In genomic region chr3:65342084-65342683, GRCh38 we compare ENCODE assay signal across 8 cellular contexts.
A peak's percentile ranks its signal among the peaks of the same experiment; 100 is the strongest.
DNase-seq lines count a peak whose midpoint lies in the region; ATAC-seq and TF ChIP-seq lines count a peak whose summit lies in the region.

No MANE protein-coding gene starts in this region.

- H3K36me3 Mint-ChIP-seq in CD14-positive monocyte = no peaks in the 10 kb centered on the region

- peaks cover 0 to 2% (median 2%) of the 10 kb centered on the region in 3 donors for H3K27me3 Mint-ChIP-seq in CD14-positive monocyte (ENCODE audit: low read depth in 3 of 3)

- WGBS in sigmoid colon, 2 donors = 61 to 67% methylated on average over 12 of the region's 12 CpGs

- no peak for TF ChIP-seq POLR2A in sigmoid colon (IDR thresholded peaks at IDR 0.05)

- no peak overlapping the region for H3K4me3 Mint-ChIP-seq in CD14-positive monocyte

- intact Hi-C loops in CD14-positive monocyte (cut with micrococcal nuclease) = no loop called here
- intact Hi-C loops in ascending aorta (cut with DNase I) = no loop called here
- intact Hi-C loops in tibial artery (cut with DNase I; ENCODE audit: low total_unique reads) = no loop called here
- intact Hi-C loops in sigmoid colon (cut with DNase I) = no loop called here

- H3K4me3 ChIP-seq in ascending aorta = no peak overlapping the region
- H3K4me3 ChIP-seq in kidney epithelial cell (ENCODE audit: low read depth, low read length) = no peak overlapping the region
- no peak overlapping the region for H3K4me3 ChIP-seq in tibial artery
- no peak overlapping the region for H3K4me3 ChIP-seq in sigmoid colon

- H3K27ac ChIP-seq in ascending aorta (no peak overlapping the region), tibial artery (no peak overlapping the region), sigmoid colon (no peak overlapping the region)

- no peaks in the 10 kb centered on the region for H3K36me3 ChIP-seq in ascending aorta
- no peaks in the 10 kb centered on the region for H3K36me3 ChIP-seq in kidney epithelial cell (ENCODE audit: control insufficient read depth, insufficient read depth, low read length)
- H3K36me3 ChIP-seq in tibial artery = no peaks in the 10 kb centered on the region
- H3K36me3 ChIP-seq in sigmoid colon = no peaks in the 10 kb centered on the region

- no peaks in the 10 kb centered on the region for H3K27me3 ChIP-seq in ascending aorta
- no peaks in the 10 kb centered on the region for H3K27me3 ChIP-seq in kidney epithelial cell (ENCODE audit: control insufficient read depth, insufficient read depth, low read length)
- no peaks in the 10 kb centered on the region for H3K27me3 ChIP-seq in tibial artery
- H3K27me3 ChIP-seq in sigmoid colon = no peaks in the 10 kb centered on the region

- peaks cover 0 to 3% (median 0%) of the 10 kb centered on the region in 7 donors for H3K9me3 Mint-ChIP-seq in CD14-positive monocyte

- TF ChIP-seq CTCF in CD14-positive monocyte (IDR thresholded peaks at IDR 0.05) = peak; percentile 28
- peak in 2 of 3 experiments; percentile 31 for TF ChIP-seq CTCF in ascending aorta (IDR thresholded peaks at IDR 0.05)
- TF ChIP-seq CTCF in kidney epithelial cell (IDR thresholded peaks at IDR 0.05; ENCODE audit: insufficient read depth, low read length, poor library complexity, severe bottlenecking) = peak; percentile 70
- peak in 1 of 2 experiments; percentile 30 for TF ChIP-seq CTCF in tibial artery (IDR thresholded peaks at IDR 0.05)
- peak in 2 of 4 experiments; percentile 40 to 50 for TF ChIP-seq CTCF in sigmoid colon (IDR thresholded peaks at IDR 0.05)

- ATAC-seq in GM19035 (IDR thresholded peaks at IDR 0.05; ENCODE audit: unreplicated experiment) = peak; percentile 60

- no peak for TF ChIP-seq EP300 in sigmoid colon (IDR thresholded peaks at IDR 0.05)

- no peaks in the 10 kb centered on the region for H3K4me1 ChIP-seq in ascending aorta
- no peaks in the 10 kb centered on the region for H3K4me1 ChIP-seq in tibial artery
- peaks cover 0 to 4% (median 0%) of the 10 kb centered on the region in 4 donors for H3K4me1 ChIP-seq in sigmoid colon

- no peaks in the 10 kb centered on the region for H3K4me1 Mint-ChIP-seq in CD14-positive monocyte

- no peak overlapping the region for H3K27ac Mint-ChIP-seq in CD14-positive monocyte

- no peak for DNase-seq in CD14-positive monocyte (ENCODE audit: low spot score)
- peak; percentile 7 for DNase-seq in M059J (ENCODE audit: low read depth)
- no peak for DNase-seq in ascending aorta (ENCODE audit: low spot score in 2 of 2)
- no peak for DNase-seq in kidney epithelial cell (ENCODE audit: low read depth)
- DNase-seq in ureter (ENCODE audit: low spot score) = no peak
- DNase-seq in tibial artery = no peak
- DNase-seq in sigmoid colon = no peak

- H3K9me3 ChIP-seq in ascending aorta (no peaks in the 10 kb centered on the region), tibial artery (no peaks in the 10 kb centered on the region), sigmoid colon (no peaks in the 10 kb centered on the region)
